19 cellular contexts compared by ENCODE assay signal in genomic region chr2:64012115-64012514, GRCh38. TPM values are rescaled to one million over a fixed set of nuclear protein-coding genes. Genes with fewer than 3 reads are reported as not detected.
DNase-seq lines count a peak whose midpoint lies in the region; ATAC-seq and TF ChIP-seq lines count a peak whose summit lies in the region.
"Had no signal": no experiment of that assay in that cellular context is flagged by ENCODE, and none has a peak within 500 bp of the region (broad histone marks: within the 10 kb centered on the region; RNA-seq: fewer than 3 reads in every experiment).

No MANE protein-coding gene starts in this region.

- DNase-seq in Right ventricle myocardium inferior (ENCODE audit: missing footprints) (no peak), cardiac septum (ENCODE audit: low spot score) (no peak), mesothelial cell of epicardium (ENCODE audit: low spot score in 2 of 2, unreplicated experiment in 2 of 2) (no peak)
- DNase-seq in activated T-helper 2 cell treated with anti-CD3 and anti-CD28 coated beads, Interferon-gamma antibody, Interleukin-2, Interleukin-4, amounts not matched to agents 10 μg/mL and 5 μg/mL and 100 μg/mL, durations not matched to agents 14 hours and 24 hours and 36 hours (ENCODE audit: low spot score) = no peak
- DNase-seq: AML-193, GM23248, KBM-7, NCI-H187, NCI-H2227 treated with DMSO at 0.1 percent for 48 hours, NCI-H510A treated with DMSO at 0.1 percent for 48 hours, NCI-H774, Right ventricle myocardium superior, SK-N-SH had no signal

- no peak overlapping the region for H3K4me3 ChIP-seq in HEK293 (ENCODE audit: low read depth, low read length)
- H3K4me3 ChIP-seq: GM23248 had no signal

- H3K27ac Mint-ChIP-seq in activated T-helper 17 cell treated with anti-CD3 and anti-CD28 coated beads, Interleukin-2, amount 50 U/mL, for 72 hours = peak overlapping the region; percentile 31
- H3K27ac Mint-ChIP-seq in mesothelial cell of epicardium = peak overlapping the region; percentile 0
- H3K27ac Mint-ChIP-seq in activated T-helper 2 cell treated with anti-CD3 and anti-CD28 coated beads, Interferon-gamma antibody, Interleukin-2, Interleukin-4, amounts not matched to agents 10 μg/mL and 5 μg/mL and 100 μg/mL, durations not matched to agents 14 hours and 24 hours and 36 hours = no peak overlapping the region

- peaks cover 3% of the 10 kb centered on the region; the same call in 1 of the 2 replicates for H3K4me1 ChIP-seq in HEK293 (ENCODE audit: control insufficient read depth, insufficient read depth, low read length)

- peak overlapping the region; percentile 1 for H3K4me3 Mint-ChIP-seq in activated T-helper 17 cell treated with anti-CD3 and anti-CD28 coated beads, Interleukin-2, amount 50 U/mL, for 72 hours
- no peak overlapping the region for H3K4me3 Mint-ChIP-seq in mesothelial cell of epicardium
- H3K4me3 Mint-ChIP-seq in activated T-helper 2 cell treated with anti-CD3 and anti-CD28 coated beads, Interferon-gamma antibody, Interleukin-2, Interleukin-4, amounts not matched to agents 10 μg/mL and 5 μg/mL and 100 μg/mL, durations not matched to agents 14 hours and 24 hours and 36 hours (ENCODE audit: low read depth) = no peak overlapping the region

- no peak for TF ChIP-seq CTCF in HEK293 (tag by site-specific recombination; IDR thresholded peaks at IDR 0.05)
- TF ChIP-seq CTCF in mesothelial cell of epicardium (IDR thresholded peaks at IDR 0.05; ENCODE audit: unreplicated experiment) = no peak

- H3K9me3 Mint-ChIP-seq in activated T-helper 17 cell treated with anti-CD3 and anti-CD28 coated beads, Interleukin-2, amount 50 U/mL, for 72 hours = no peaks in the 10 kb centered on the region
- no peaks in the 10 kb centered on the region for H3K9me3 Mint-ChIP-seq in mesothelial cell of epicardium
- H3K9me3 Mint-ChIP-seq in activated T-helper 2 cell treated with anti-CD3 and anti-CD28 coated beads, Interferon-gamma antibody, Interleukin-2, Interleukin-4, amounts not matched to agents 10 μg/mL and 5 μg/mL and 100 μg/mL, durations not matched to agents 14 hours and 24 hours and 36 hours = no peaks in the 10 kb centered on the region

- peaks cover 7% of the 10 kb centered on the region for H3K36me3 Mint-ChIP-seq in activated T-helper 17 cell treated with anti-CD3 and anti-CD28 coated beads, Interleukin-2, amount 50 U/mL, for 72 hours (ENCODE audit: low read depth)
- H3K36me3 Mint-ChIP-seq in mesothelial cell of epicardium = peaks cover 11% of the 10 kb centered on the region
- peaks cover 30% of the 10 kb centered on the region for H3K36me3 Mint-ChIP-seq in activated T-helper 2 cell treated with anti-CD3 and anti-CD28 coated beads, Interferon-gamma antibody, Interleukin-2, Interleukin-4, amounts not matched to agents 10 μg/mL and 5 μg/mL and 100 μg/mL, durations not matched to agents 14 hours and 24 hours and 36 hours (ENCODE audit: low read depth)

- ATAC-seq in Right ventricle myocardium inferior = peak; percentile 33
- peak; percentile 59 for ATAC-seq in activated T-helper 17 cell treated with anti-CD3 and anti-CD28 coated beads, Interleukin-2, amount 50 U/mL, for 72 hours (replicated peaks)
- ATAC-seq in GM21447 (IDR thresholded peaks at IDR 0.05; ENCODE audit: unreplicated experiment) = no peak
- no peak for ATAC-seq in GM21737 (IDR thresholded peaks at IDR 0.05; ENCODE audit: unreplicated experiment)
- ATAC-seq: HCT116 had no signal

- no peaks in the 10 kb centered on the region for H3K9me3 ChIP-seq in HEK293 (ENCODE audit: control insufficient read depth, insufficient read depth, low read depth, low read length)
- H3K9me3 ChIP-seq: SK-N-SH had no signal

- intact Hi-C loops in Right ventricle myocardium inferior (cut with DNase I) (loop anchor here (10.0 kb wide), 1 partner anchor 417 kb away; no protein-coding TSS in a partner anchor), cardiac septum (cut with DNase I) (loop anchor here (10.0 kb wide), 1 partner anchor 167 kb away; the partner anchor contains the start of gene UGP2)
- intact Hi-C loops in activated T-helper 2 cell treated with anti-CD3 and anti-CD28 coated beads, Interferon-gamma antibody, Interleukin-2, Interleukin-4, amounts not matched to agents 10 μg/mL and 5 μg/mL and 100 μg/mL, durations not matched to agents 14 hours and 24 hours and 36 hours (cut with micrococcal nuclease) = no loop called here

- CTCF ChIA-PET in HEK293 (lab: Yijun Ruan, JAX) = interaction anchor here (0.6 kb wide), 1 partner anchor 58 kb away, joined by 3 read pairs; no protein-coding TSS in a partner anchor

- POLR2A ChIA-PET in HEK293 (lab: Yijun Ruan, JAX) = no interaction called here

- no peaks in the 10 kb centered on the region for H3K27me3 Mint-ChIP-seq in activated T-helper 17 cell treated with anti-CD3 and anti-CD28 coated beads, Interleukin-2, amount 50 U/mL, for 72 hours
- H3K27me3 Mint-ChIP-seq in mesothelial cell of epicardium (ENCODE audit: low read depth) = no peaks in the 10 kb centered on the region
- H3K27me3 Mint-ChIP-seq in activated T-helper 2 cell treated with anti-CD3 and anti-CD28 coated beads, Interferon-gamma antibody, Interleukin-2, Interleukin-4, amounts not matched to agents 10 μg/mL and 5 μg/mL and 100 μg/mL, durations not matched to agents 14 hours and 24 hours and 36 hours (ENCODE audit: low read depth) = no peaks in the 10 kb centered on the region

- peaks cover 30% of the 10 kb centered on the region for H3K4me1 Mint-ChIP-seq in activated T-helper 17 cell treated with anti-CD3 and anti-CD28 coated beads, Interleukin-2, amount 50 U/mL, for 72 hours
- H3K4me1 Mint-ChIP-seq in mesothelial cell of epicardium = peaks cover 18% of the 10 kb centered on the region
- peaks cover 26% of the 10 kb centered on the region for H3K4me1 Mint-ChIP-seq in activated T-helper 2 cell treated with anti-CD3 and anti-CD28 coated beads, Interferon-gamma antibody, Interleukin-2, Interleukin-4, amounts not matched to agents 10 μg/mL and 5 μg/mL and 100 μg/mL, durations not matched to agents 14 hours and 24 hours and 36 hours (ENCODE audit: low read depth)

- no peak overlapping the region for H3K27ac ChIP-seq in HEK293 (ENCODE audit: extremely low read depth, low read depth, low read length)
- H3K27ac ChIP-seq: C4-2B, GM23248 had no signal

- no peaks in the 10 kb centered on the region for H3K36me3 ChIP-seq in HEK293 (ENCODE audit: control insufficient read depth in 2 of 2, insufficient read depth in 1 of 2, low read length in 2 of 2)

TF ChIP-seq in HEK293, 187 proteins besides CTCF, POLR2A, EP300 and RAD21:
- peak; percentile 39; the same call in 1 of the 2 replicates for TF ChIP-seq ZNF335 (tag by site-specific recombination; conservative IDR thresholded peaks at IDR 0.05)
- no peak for TF ChIP-seq PRDM1 (tag by site-specific recombination; IDR thresholded peaks at IDR 0.05)

RNA-seq across cellular contexts. Expression of gene VPS54, which starts 7.1 kb away (rescaled TPM):
- total RNA-seq in Right ventricle myocardium inferior (10.0 TPM), cardiac septum (12.7 TPM), mesothelial cell of epicardium (35.4 to 35.6 TPM (median 35.4 TPM) in 3 replicates)
- 10 to 100 TPM in 1 of 2 donors, 1 to 10 TPM in 1; 7.9 to 13.7 TPM for total RNA-seq in activated T-helper 17 cell treated with anti-CD3 and anti-CD28 coated beads, Interleukin-2, amount 50 U/mL, for 72 hours
- 15.9 and 16.0 TPM in 2 replicates for total RNA-seq in activated T-helper 2 cell treated with anti-CD3 and anti-CD28 coated beads, Interferon-gamma antibody, Interleukin-2, Interleukin-4, amounts not matched to agents 10 μg/mL and 5 μg/mL and 100 μg/mL, durations not matched to agents 14 hours and 24 hours and 36 hours

Comparison
In these comparisons a context has a peak if more than half of its experiments do, and no peak if none do; other contexts are left out.
1. ATAC-seq: peak in Right ventricle myocardium inferior (single experiment) and activated T-helper 17 cell treated with anti-CD3 and anti-CD28 coated beads, Interleukin-2, amount 50 U/mL, for 72 hours (single experiment); none in GM21447 (single experiment) and GM21737 (single experiment).